12 cellular contexts compared by ENCODE assay signal in genomic region chr15:45197512-45197911, GRCh38. TPM values are rescaled to one million over a fixed set of nuclear protein-coding genes. Genes with fewer than 3 reads are reported as not detected.
A peak's percentile ranks its signal among the peaks of the same experiment; 100 is the strongest.
DNase-seq lines count a peak whose midpoint lies in the region; ATAC-seq and TF ChIP-seq lines count a peak whose summit lies in the region.
"Had no signal": no experiment of that assay in that cellular context is flagged by ENCODE, and none has a peak within 500 bp of the region (broad histone marks: within the 10 kb centered on the region; RNA-seq: fewer than 3 reads in every experiment).

No MANE protein-coding gene starts in this region.

- peaks cover 3% of the 10 kb centered on the region for H3K36me3 Mint-ChIP-seq in activated naive CD8-positive, alpha-beta T cell treated with anti-CD3 and anti-CD28 coated beads, Interleukin-2, amount 50 U/mL, for 24 hours (ENCODE audit: low read depth)
- no peaks in the 10 kb centered on the region for H3K36me3 Mint-ChIP-seq in naive thymus-derived CD8-positive, alpha-beta T cell

- peak overlapping the region; percentile 4 to 93 for H3K27ac ChIP-seq in SK-N-SH (ENCODE audit: low read depth in 2 of 2, low read length in 1 of 2)
- peak overlapping the region in 1 of 2 donors; percentile 97 for H3K27ac ChIP-seq in uterus

- peak overlapping the region; percentile 25 for H3K27ac Mint-ChIP-seq in activated naive CD8-positive, alpha-beta T cell treated with anti-CD3 and anti-CD28 coated beads, Interleukin-2, amount 50 U/mL, for 24 hours
- H3K27ac Mint-ChIP-seq in naive thymus-derived CD8-positive, alpha-beta T cell: peak overlapping the region in 6 of 10 donors; percentile 47 to 87 (median 74)

- DNase-seq in SK-N-SH: no peak
- no peak for DNase-seq in LNCaP clone FGC (ENCODE audit: low read depth)
- DNase-seq in activated naive CD8-positive, alpha-beta T cell treated with anti-CD3 and anti-CD28 coated beads, Interleukin-2, amount 50 U/mL, for 24 hours: peak; percentile 3
- no peak for DNase-seq in naive thymus-derived CD8-positive, alpha-beta T cell
- no peak for DNase-seq in uterus
- DNase-seq in NCI-H1694 treated with DMSO at 0.1 percent for 48 hours (lab: John Stamatoyannopoulos, UW): no peak
- no peak for DNase-seq in NCI-H128 (lab: John Stamatoyannopoulos, UW; ENCODE audit: unreplicated experiment)
- DNase-seq: NCI-H2029, SIG-M5 had no signal

- TF ChIP-seq CTCF in SK-N-SH (IDR thresholded peaks at IDR 0.05): no peak
- TF ChIP-seq CTCF in LNCaP clone FGC (IDR thresholded peaks at IDR 0.05; ENCODE audit: control insufficient read depth, extremely low read depth, insufficient read depth): no peak
- no peak for TF ChIP-seq CTCF in uterus (IDR thresholded peaks at IDR 0.05)

- H3K36me3 ChIP-seq in SK-N-SH (replicated peaks in 1 of 2; ENCODE audit: control insufficient read depth in 1 of 2, insufficient read depth in 2 of 2, low read length in 1 of 2) (no peaks in the 10 kb centered on the region), uterus (no peaks in the 10 kb centered on the region)

- no peaks in the 10 kb centered on the region for H3K9me2 ChIP-seq in SK-N-SH

- intact Hi-C loops in uterus (cut with DNase I; ENCODE audit: low total_unique reads): no loop called here

- H3K4me1 Mint-ChIP-seq in activated naive CD8-positive, alpha-beta T cell treated with anti-CD3 and anti-CD28 coated beads, Interleukin-2, amount 50 U/mL, for 24 hours: peaks cover 19% of the 10 kb centered on the region
- peaks cover 0 to 19% (median 16%) of the 10 kb centered on the region in 4 donors for H3K4me1 Mint-ChIP-seq in naive thymus-derived CD8-positive, alpha-beta T cell

- TF ChIP-seq RAD21 in SK-N-SH (IDR thresholded peaks at IDR 0.05; ENCODE audit: low read length): no peak

- CTCF ChIA-PET in SK-N-SH (lab: Yijun Ruan, JAX): interaction anchor here (0.8 to 10.1 kb wide), 14 partner anchors 10 to 389 kb away, joined by 3 to 226 read pairs (median 6); partner anchors contain the start of genes BLOC1S6 and SHF

- 68% methylated on average over 3 of the region's 3 CpGs for WGBS in SK-N-SH (ENCODE audit: low lambda C conversion rate)

- peak overlapping the region; percentile 63 for H3K4me2 ChIP-seq in SK-N-SH

- peaks cover 0 to 4% of the 10 kb centered on the region in 2 experiments; a peak in 1 of 4 replicates for H3K4me1 ChIP-seq in SK-N-SH (ENCODE audit: control insufficient read depth in 1 of 2, insufficient read depth in 2 of 2, low read depth in 1 of 2, low read length in 1 of 2)
- H3K4me1 ChIP-seq in uterus: no peaks in the 10 kb centered on the region

- H3K27me3 ChIP-seq in SK-N-SH (ENCODE audit: insufficient read depth): no peaks in the 10 kb centered on the region
- H3K27me3 ChIP-seq in uterus: no peaks in the 10 kb centered on the region

- H3K9me3 Mint-ChIP-seq in activated naive CD8-positive, alpha-beta T cell treated with anti-CD3 and anti-CD28 coated beads, Interleukin-2, amount 50 U/mL, for 24 hours: no peaks in the 10 kb centered on the region
- H3K9me3 Mint-ChIP-seq in naive thymus-derived CD8-positive, alpha-beta T cell: peaks cover 0 to 5% (median 0%) of the 10 kb centered on the region in 9 donors

- H3K27me3 Mint-ChIP-seq in activated naive CD8-positive, alpha-beta T cell treated with anti-CD3 and anti-CD28 coated beads, Interleukin-2, amount 50 U/mL, for 24 hours: no peaks in the 10 kb centered on the region
- peaks cover 0 to 4% (median 0%) of the 10 kb centered on the region in 5 donors for H3K27me3 Mint-ChIP-seq in naive thymus-derived CD8-positive, alpha-beta T cell

- ATAC-seq in SK-N-SH treated with all-trans-retinoic acid at 6 μM for 48 hours: no peak
- ATAC-seq in activated naive CD8-positive, alpha-beta T cell treated with anti-CD3 and anti-CD28 coated beads, Interleukin-2, amount 50 U/mL, for 24 hours: no peak
- no peak for ATAC-seq in naive thymus-derived CD8-positive, alpha-beta T cell

- POLR2A ChIA-PET in SK-N-SH (lab: Yijun Ruan, JAX): interaction anchor here (1.3 to 6.3 kb wide), 4 partner anchors 12 to 79 kb away, joined by 4 to 66 read pairs (median 5); partner anchors contain the start of gene SHF
- POLR2A ChIA-PET in naive thymus-derived CD8-positive, alpha-beta T cell (lab: Charles Lee): interaction anchor here (0.7 to 5.2 kb wide), 10 partner anchors 12 to 391 kb away, joined by 3 to 88 read pairs (median 5); partner anchors contain the start of genes BLOC1S6 and SHF

- peaks cover 35% of the 10 kb centered on the region for H3F3A ChIP-seq in SK-N-SH (replicated peaks; ENCODE audit: insufficient read depth)

- H3K9ac ChIP-seq in SK-N-SH: peak overlapping the region; percentile 74; the same call in 1 of the 2 replicates

- 0 out of 2 replicates have a peak overlapping the region, but pooled peaks have one; percentile 67 for H2AFZ ChIP-seq in SK-N-SH (ENCODE audit: low read depth)

- H3K79me2 ChIP-seq in SK-N-SH (ENCODE audit: insufficient read depth): no peaks in the 10 kb centered on the region

- H4K20me1 ChIP-seq in SK-N-SH (ENCODE audit: insufficient read depth): no peaks in the 10 kb centered on the region

- no peak for TF ChIP-seq POLR2A in uterus (IDR thresholded peaks at IDR 0.05)

- peak overlapping the region; percentile 70 to 87; a peak in 3 of 4 replicates for H3K4me3 ChIP-seq in SK-N-SH (ENCODE audit: low read depth in 2 of 2, low read length in 1 of 2)
- H3K4me3 ChIP-seq in LNCaP clone FGC (ENCODE audit: low read depth, low read length): peak overlapping the region; percentile 48
- peak overlapping the region in 1 of 2 donors; percentile 81 for H3K4me3 ChIP-seq in uterus

- H3K4me3 Mint-ChIP-seq in activated naive CD8-positive, alpha-beta T cell treated with anti-CD3 and anti-CD28 coated beads, Interleukin-2, amount 50 U/mL, for 24 hours: no peak overlapping the region
- H3K4me3 Mint-ChIP-seq in naive thymus-derived CD8-positive, alpha-beta T cell: peak overlapping the region in 6 of 10 donors; percentile 69 to 79 (median 74)

- no peak for TF ChIP-seq EP300 in SK-N-SH (IDR thresholded peaks at IDR 0.05; ENCODE audit: borderline replicate concordance in 1 of 2, low read depth in 1 of 2, low read length in 1 of 2)

- no peaks in the 10 kb centered on the region for H3K9me3 ChIP-seq in SK-N-SH
- no peaks in the 10 kb centered on the region for H3K9me3 ChIP-seq in uterus

TF ChIP-seq in SK-N-SH, 30 proteins besides CTCF, POLR2A, EP300 and RAD21 (continues in another document):
- TF ChIP-seq JUND (IDR thresholded peaks at IDR 0.05): no peak
- no peak for TF ChIP-seq MEF2A (IDR thresholded peaks at IDR 0.05; ENCODE audit: borderline replicate concordance, low read depth)
- TF ChIP-seq TAF1 (IDR thresholded peaks at IDR 0.05; ENCODE audit: borderline replicate concordance, low read depth, low read length): no peak
- TF ChIP-seq SIN3A (IDR thresholded peaks at IDR 0.05; ENCODE audit: borderline replicate concordance, low read depth, low read length): no peak
- no peak for TF ChIP-seq FOSL2 (IDR thresholded peaks at IDR 0.05; ENCODE audit: borderline replicate concordance, low read depth)
- no peak for TF ChIP-seq USF2 (IDR thresholded peaks at IDR 0.05; ENCODE audit: borderline replicate concordance, low read depth, low read length)

TF ChIP-seq in SK-N-SH treated with all-trans-retinoic acid at 6 μM for 48 hours, 23 proteins besides CTCF, POLR2A, EP300 and RAD21 (continues in another document):
- TF ChIP-seq ZFP3 (CRISPR knock-in tag; IDR thresholded peaks at IDR 0.05) (no peak), TOX (CRISPR knock-in tag; IDR thresholded peaks at IDR 0.05; ENCODE audit: borderline replicate concordance) (no peak), RARB (CRISPR knock-in tag; IDR thresholded peaks at IDR 0.05) (no peak), ZNF565 (CRISPR knock-in tag; conservative IDR thresholded peaks at IDR 0.05; ENCODE audit: low read depth) (no peak), ESRRG (CRISPR knock-in tag; IDR thresholded peaks at IDR 0.05) (no peak), ISL1 (CRISPR knock-in tag; IDR thresholded peaks at IDR 0.05) (no peak), ARNTL (CRISPR knock-in tag; IDR thresholded peaks at IDR 0.05; ENCODE audit: borderline replicate concordance, low read depth) (no peak), BACH2 (CRISPR knock-in tag; IDR thresholded peaks at IDR 0.05; ENCODE audit: borderline replicate concordance) (no peak), CSRNP3 (CRISPR knock-in tag; IDR thresholded peaks at IDR 0.05) (no peak), ZC3H10 (CRISPR knock-in tag; IDR thresholded peaks at IDR 0.05) (no peak)

RNA-seq across cellular contexts. Expression of gene SHF, which starts 9.7 kb away (rescaled TPM):
- polyA plus RNA-seq in SK-N-SH (2012; rRNA removed): 4.4 and 5.5 TPM in 2 replicates
- 3.3 and 4.2 TPM in 2 replicates for polyA plus RNA-seq in SK-N-SH (2012; cell fraction: cytosol; rRNA removed)
- 4.8 and 7.5 TPM in 2 replicates for polyA plus RNA-seq in SK-N-SH (2012; cell fraction: nucleus; rRNA removed)
- total RNA-seq in naive thymus-derived CD8-positive, alpha-beta T cell: 1 to 10 TPM; 8.1 to 9.7 TPM
- 1 to 10 TPM; 1.1 to 2.6 (median 1.4) TPM for polyA plus RNA-seq in naive thymus-derived CD8-positive, alpha-beta T cell
- total RNA-seq in uterus: 10 to 100 TPM in 3 of 4 donors, 1 to 10 TPM in 1; 1.5 to 37.5 (median 24.1) TPM

RNA-seq across cellular contexts. Expression of gene SLC28A2, which starts 54.5 kb away (rescaled TPM):
- polyA plus RNA-seq in SK-N-SH (2012; rRNA removed): not detected in 2 replicates
- polyA plus RNA-seq in SK-N-SH (2012; cell fraction: cytosol; rRNA removed): not detected in 2 replicates
- polyA plus RNA-seq in SK-N-SH (2012; cell fraction: nucleus; rRNA removed): not detected in 2 replicates
- not detected for total RNA-seq in naive thymus-derived CD8-positive, alpha-beta T cell
- not detected for polyA plus RNA-seq in naive thymus-derived CD8-positive, alpha-beta T cell
- not detected for total RNA-seq in uterus
- total RNA-seq: mononuclear cell had no signal
- polyA plus RNA-seq: esophagus had no signal
